In genomic region chr9:100352727-100353505, GRCh38 we compare ENCODE assay signal across 8 cellular contexts. TPM values are rescaled to one million over a fixed set of nuclear protein-coding genes. Genes with fewer than 3 reads are reported as not detected.
DNase-seq lines count a peak whose midpoint lies in the region; ATAC-seq and TF ChIP-seq lines count a peak whose summit lies in the region.

TEX10 (minus strand) TSS chr9:100352942; CDS start chr9:100349363, 3,579 bp downstream.

- DNase-seq in NCI-H1694 treated with DMSO at 0.1 percent for 48 hours (lab: John Stamatoyannopoulos, UW) (peak; percentile 52), T-helper 17 cell (peak; percentile 79 to 83 (median 80)), anterior cingulate cortex (lab: John Stamatoyannopoulos, UW) (peak in 57 of 58 donors; percentile 38 to 89 (median 79)), right atrium auricular region (ENCODE audit: low spot score) (peak; percentile 87), psoas muscle (peak; percentile 88 to 94)

- no peaks in the 10 kb centered on the region for H3K27me3 ChIP-seq in right atrium auricular region
- no peaks in the 10 kb centered on the region for H3K27me3 ChIP-seq in psoas muscle (ENCODE audit: insufficient read depth in 3 of 3, low read length in 2 of 3)

- intact Hi-C loops in psoas muscle (cut with DNase I) = loop anchor here in 1 of 2 donors (5.0 kb wide), 4 partner anchors 59 to 1044 kb away; partner anchors contain the start of genes MRPL50, MSANTD3 and ZNF189

- H3K36me3 ChIP-seq in right atrium auricular region (no peaks in the 10 kb centered on the region), psoas muscle (ENCODE audit: insufficient read depth in 1 of 2, low read depth in 1 of 2) (no peaks in the 10 kb centered on the region), urinary bladder (ENCODE audit: insufficient read depth) (no peaks in the 10 kb centered on the region)

- peaks cover 39% of the 10 kb centered on the region for H3K4me1 Mint-ChIP-seq in T-helper 17 cell

- ATAC-seq in HG02884 (IDR thresholded peaks at IDR 0.05; ENCODE audit: unreplicated experiment) (peak; percentile 71), T-helper 17 cell (peak; percentile 94), psoas muscle (peak; percentile 97 to 99 (median 98))

- H3K9me3 ChIP-seq in T-helper 17 cell (ENCODE audit: control insufficient read depth, low read length, poor library complexity, severe bottlenecking) (no peaks in the 10 kb centered on the region), right atrium auricular region (no peaks in the 10 kb centered on the region), psoas muscle (no peaks in the 10 kb centered on the region)

- H3K27me3 Mint-ChIP-seq in T-helper 17 cell = no peaks in the 10 kb centered on the region

- no peaks in the 10 kb centered on the region for H3K36me3 Mint-ChIP-seq in T-helper 17 cell (ENCODE audit: low read depth)

- peak within 1 kb of the TSS; percentile 94 to 95 for H3K4me3 ChIP-seq in right atrium auricular region
- peak within 1 kb of the TSS; percentile 91 for H3K4me3 ChIP-seq in psoas muscle
- H3K4me3 ChIP-seq in urinary bladder (ENCODE audit: low read depth, low read length) = peak within 1 kb of the TSS; percentile 93

- peak within 1 kb of the TSS; percentile 93 for H3K27ac Mint-ChIP-seq in T-helper 17 cell

- peak within 1 kb of the TSS; percentile 94 for H3K4me3 Mint-ChIP-seq in T-helper 17 cell

- H3K4me1 ChIP-seq in right atrium auricular region (peaks cover 0 to 14% of the 10 kb centered on the region in 2 donors), psoas muscle (peaks cover 28% of the 10 kb centered on the region), urinary bladder (ENCODE audit: insufficient read depth) (no peaks in the 10 kb centered on the region)

- TF ChIP-seq CTCF in right atrium auricular region (IDR thresholded peaks at IDR 0.05) (no peak), psoas muscle (IDR thresholded peaks at IDR 0.05) (no peak)

- peak; percentile 83 for TF ChIP-seq POLR2A in GM15510 (IDR thresholded peaks at IDR 0.05; ENCODE audit: borderline replicate concordance, extremely low read depth, insufficient read length)

- H3K27ac ChIP-seq in right atrium auricular region = peak within 1 kb of the TSS; percentile 85 to 88
- H3K27ac ChIP-seq in psoas muscle = peak within 1 kb of the TSS; percentile 87
- peak within 1 kb of the TSS; percentile 51 for H3K27ac ChIP-seq in urinary bladder (ENCODE audit: low read depth)

- 0% methylated on average over 35 to 53 of the region's 53 CpGs for WGBS in psoas muscle, 3 donors
- WGBS in urinary bladder = under 1% methylated on average over 53 of the region's 53 CpGs

RNA-seq across cellular contexts. Expression of gene TEX10, which starts in this region (rescaled TPM):
- total RNA-seq in T-helper 17 cell (10 to 100 TPM in 1 of 2 donors, 1 to 10 TPM in 1; 9.9 to 10.5 TPM), right atrium auricular region (1 to 10 TPM; 8.6 to 9.9 TPM), psoas muscle (10 to 100 TPM; 12.7 to 23.1 (median 14.7) TPM), urinary bladder (43.0 TPM)
- polyA plus RNA-seq in psoas muscle (10 to 100 TPM in 2 of 3 donors, 1 to 10 TPM in 1; 9.8 to 17.2 (median 13.9) TPM), urinary bladder (9.8 TPM)

Comparison
In these comparisons a context has a peak if more than half of its experiments do, and no peak if none do; other contexts are left out.
1. Peak in every context shown above with its lines: DNase-seq, ATAC-seq, H3K4me3 ChIP-seq and H3K27ac ChIP-seq.